ENCODE assay signal across 1 cellular context in the genomic region with DNA sequence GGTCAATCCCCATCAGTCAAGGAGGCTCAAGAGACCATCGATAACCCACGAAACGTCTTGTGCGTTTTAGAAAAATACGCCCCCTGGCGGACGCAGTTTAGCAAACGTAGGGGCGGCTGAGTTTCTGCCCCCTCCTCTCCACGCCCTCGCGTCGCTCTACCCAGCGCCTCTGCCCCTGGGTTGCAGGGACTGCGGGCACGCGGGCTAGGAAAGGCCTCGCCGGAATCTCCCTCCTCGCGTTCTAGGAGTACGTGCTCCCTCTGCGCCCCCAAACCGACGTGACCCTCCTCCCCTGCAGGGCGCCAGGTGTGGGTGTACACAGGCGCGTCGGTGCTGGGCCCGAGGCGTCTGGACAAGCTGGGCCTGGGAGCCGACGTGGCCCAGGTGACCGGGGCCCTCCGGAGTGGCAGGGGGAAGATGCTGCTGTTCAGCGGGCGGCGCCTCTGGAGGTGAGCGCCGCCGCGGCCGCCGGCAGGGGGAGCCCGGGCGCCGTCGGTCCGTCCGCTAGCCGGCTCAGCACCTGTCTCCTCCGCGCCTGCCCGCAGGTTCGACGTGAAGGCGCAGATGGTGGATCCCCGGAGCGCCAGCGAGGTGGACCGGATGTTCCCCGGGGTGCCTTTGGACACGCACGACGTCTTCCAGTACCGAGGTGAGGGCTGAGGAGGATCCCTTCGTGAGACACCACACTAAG.
TF ChIP-seq lines count a peak whose summit lies in the region.

No MANE protein-coding gene starts in this region.

TF ChIP-seq in GM12878, 131 proteins besides CTCF, POLR2A, EP300 and RAD21 (continued from another document and continues in another):
- TF ChIP-seq, protein P1, sequence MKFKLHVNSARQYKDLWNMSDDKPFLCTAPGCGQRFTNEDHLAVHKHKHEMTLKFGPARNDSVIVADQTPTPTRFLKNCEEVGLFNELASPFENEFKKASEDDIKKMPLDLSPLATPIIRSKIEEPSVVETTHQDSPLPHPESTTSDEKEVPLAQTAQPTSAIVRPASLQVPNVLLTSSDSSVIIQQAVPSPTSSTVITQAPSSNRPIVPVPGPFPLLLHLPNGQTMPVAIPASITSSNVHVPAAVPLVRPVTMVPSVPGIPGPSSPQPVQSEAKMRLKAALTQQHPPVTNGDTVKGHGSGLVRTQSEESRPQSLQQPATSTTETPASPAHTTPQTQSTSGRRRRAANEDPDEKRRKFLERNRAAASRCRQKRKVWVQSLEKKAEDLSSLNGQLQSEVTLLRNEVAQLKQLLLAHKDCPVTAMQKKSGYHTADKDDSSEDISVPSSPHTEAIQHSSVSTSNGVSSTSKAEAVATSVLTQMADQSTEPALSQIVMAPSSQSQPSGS (IDR thresholded peaks at IDR 0.05; ENCODE audit: low read length), result no peak
- TF ChIP-seq ASH2L (IDR thresholded peaks at IDR 0.05; ENCODE audit: borderline replicate concordance, low read depth) (no peak), CHD4 (IDR thresholded peaks at IDR 0.05) (no peak), YBX1 (IDR thresholded peaks at IDR 0.05) (no peak), SMAD1 (IDR thresholded peaks at IDR 0.05; ENCODE audit: low read depth, partially characterized antibody) (no peak), RCOR1 (conservative IDR thresholded peaks at IDR 0.05; ENCODE audit: low read depth, low read length) (0 out of 2 replicates have a peak, but pooled peaks have one; percentile 75), CBX5 (IDR thresholded peaks at IDR 0.05; ENCODE audit: low read depth) (no peak), BMI1 (IDR thresholded peaks at IDR 0.05; ENCODE audit: borderline replicate concordance) (no peak), NFXL1 (IDR thresholded peaks at IDR 0.05; ENCODE audit: borderline replicate concordance) (peak; percentile 82; the same call in 1 of the 2 replicates), SMARCA5 (IDR thresholded peaks at IDR 0.05) (peak; percentile 74; the same call in 1 of the 2 replicates), GABPA (IDR thresholded peaks at IDR 0.05; ENCODE audit: low read depth) (no peak), POLR2AphosphoS5 (IDR thresholded peaks at IDR 0.05; ENCODE audit: low read length) (no peak), ATF7 (IDR thresholded peaks at IDR 0.05; ENCODE audit: low read depth) (no peak), SIX5 (IDR thresholded peaks at IDR 0.05; ENCODE audit: low read depth, low read length, severe bottlenecking) (no peak), CREB1 (IDR thresholded peaks at IDR 0.05; ENCODE audit: low read depth) (no peak), NBN (IDR thresholded peaks at IDR 0.05) (no peak), ZSCAN29 (IDR thresholded peaks at IDR 0.05) (no peak), PAX5 (IDR thresholded peaks at IDR 0.05; ENCODE audit: borderline replicate concordance, low read depth, low read length) (no peak), NR2C1 (IDR thresholded peaks at IDR 0.05) (no peak), BACH1 (IDR thresholded peaks at IDR 0.05; ENCODE audit: borderline replicate concordance) (no peak), GATAD2B (conservative IDR thresholded peaks at IDR 0.05; ENCODE audit: low read depth) (peak; percentile 73; the same call in 1 of the 2 replicates), RBBP5 (conservative IDR thresholded peaks at IDR 0.05) (no peak)
- TF ChIP-seq, protein P2, sequence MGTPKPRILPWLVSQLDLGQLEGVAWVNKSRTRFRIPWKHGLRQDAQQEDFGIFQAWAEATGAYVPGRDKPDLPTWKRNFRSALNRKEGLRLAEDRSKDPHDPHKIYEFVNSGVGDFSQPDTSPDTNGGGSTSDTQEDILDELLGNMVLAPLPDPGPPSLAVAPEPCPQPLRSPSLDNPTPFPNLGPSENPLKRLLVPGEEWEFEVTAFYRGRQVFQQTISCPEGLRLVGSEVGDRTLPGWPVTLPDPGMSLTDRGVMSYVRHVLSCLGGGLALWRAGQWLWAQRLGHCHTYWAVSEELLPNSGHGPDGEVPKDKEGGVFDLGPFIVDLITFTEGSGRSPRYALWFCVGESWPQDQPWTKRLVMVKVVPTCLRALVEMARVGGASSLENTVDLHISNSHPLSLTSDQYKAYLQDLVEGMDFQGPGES (IDR thresholded peaks at IDR 0.05), result no peak
- TF ChIP-seq, protein P3, sequence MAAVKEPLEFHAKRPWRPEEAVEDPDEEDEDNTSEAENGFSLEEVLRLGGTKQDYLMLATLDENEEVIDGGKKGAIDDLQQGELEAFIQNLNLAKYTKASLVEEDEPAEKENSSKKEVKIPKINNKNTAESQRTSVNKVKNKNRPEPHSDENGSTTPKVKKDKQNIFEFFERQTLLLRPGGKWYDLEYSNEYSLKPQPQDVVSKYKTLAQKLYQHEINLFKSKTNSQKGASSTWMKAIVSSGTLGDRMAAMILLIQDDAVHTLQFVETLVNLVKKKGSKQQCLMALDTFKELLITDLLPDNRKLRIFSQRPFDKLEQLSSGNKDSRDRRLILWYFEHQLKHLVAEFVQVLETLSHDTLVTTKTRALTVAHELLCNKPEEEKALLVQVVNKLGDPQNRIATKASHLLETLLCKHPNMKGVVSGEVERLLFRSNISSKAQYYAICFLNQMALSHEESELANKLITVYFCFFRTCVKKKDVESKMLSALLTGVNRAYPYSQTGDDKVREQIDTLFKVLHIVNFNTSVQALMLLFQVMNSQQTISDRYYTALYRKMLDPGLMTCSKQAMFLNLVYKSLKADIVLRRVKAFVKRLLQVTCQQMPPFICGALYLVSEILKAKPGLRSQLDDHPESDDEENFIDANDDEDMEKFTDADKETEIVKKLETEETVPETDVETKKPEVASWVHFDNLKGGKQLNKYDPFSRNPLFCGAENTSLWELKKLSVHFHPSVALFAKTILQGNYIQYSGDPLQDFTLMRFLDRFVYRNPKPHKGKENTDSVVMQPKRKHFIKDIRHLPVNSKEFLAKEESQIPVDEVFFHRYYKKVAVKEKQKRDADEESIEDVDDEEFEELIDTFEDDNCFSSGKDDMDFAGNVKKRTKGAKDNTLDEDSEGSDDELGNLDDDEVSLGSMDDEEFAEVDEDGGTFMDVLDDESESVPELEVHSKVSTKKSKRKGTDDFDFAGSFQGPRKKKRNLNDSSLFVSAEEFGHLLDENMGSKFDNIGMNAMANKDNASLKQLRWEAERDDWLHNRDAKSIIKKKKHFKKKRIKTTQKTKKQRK (IDR thresholded peaks at IDR 0.05; ENCODE audit: low read depth, low read length), result no peak
- TF ChIP-seq, protein P4, sequence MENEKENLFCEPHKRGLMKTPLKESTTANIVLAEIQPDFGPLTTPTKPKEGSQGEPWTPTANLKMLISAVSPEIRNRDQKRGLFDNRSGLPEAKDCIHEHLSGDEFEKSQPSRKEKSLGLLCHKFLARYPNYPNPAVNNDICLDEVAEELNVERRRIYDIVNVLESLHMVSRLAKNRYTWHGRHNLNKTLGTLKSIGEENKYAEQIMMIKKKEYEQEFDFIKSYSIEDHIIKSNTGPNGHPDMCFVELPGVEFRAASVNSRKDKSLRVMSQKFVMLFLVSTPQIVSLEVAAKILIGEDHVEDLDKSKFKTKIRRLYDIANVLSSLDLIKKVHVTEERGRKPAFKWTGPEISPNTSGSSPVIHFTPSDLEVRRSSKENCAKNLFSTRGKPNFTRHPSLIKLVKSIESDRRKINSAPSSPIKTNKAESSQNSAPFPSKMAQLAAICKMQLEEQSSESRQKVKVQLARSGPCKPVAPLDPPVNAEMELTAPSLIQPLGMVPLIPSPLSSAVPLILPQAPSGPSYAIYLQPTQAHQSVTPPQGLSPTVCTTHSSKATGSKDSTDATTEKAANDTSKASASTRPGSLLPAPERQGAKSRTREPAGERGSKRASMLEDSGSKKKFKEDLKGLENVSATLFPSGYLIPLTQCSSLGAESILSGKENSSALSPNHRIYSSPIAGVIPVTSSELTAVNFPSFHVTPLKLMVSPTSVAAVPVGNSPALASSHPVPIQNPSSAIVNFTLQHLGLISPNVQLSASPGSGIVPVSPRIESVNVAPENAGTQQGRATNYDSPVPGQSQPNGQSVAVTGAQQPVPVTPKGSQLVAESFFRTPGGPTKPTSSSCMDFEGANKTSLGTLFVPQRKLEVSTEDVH (IDR thresholded peaks at IDR 0.05; ENCODE audit: low read depth, partially characterized antibody), result no peak
- TF ChIP-seq, protein P5, sequence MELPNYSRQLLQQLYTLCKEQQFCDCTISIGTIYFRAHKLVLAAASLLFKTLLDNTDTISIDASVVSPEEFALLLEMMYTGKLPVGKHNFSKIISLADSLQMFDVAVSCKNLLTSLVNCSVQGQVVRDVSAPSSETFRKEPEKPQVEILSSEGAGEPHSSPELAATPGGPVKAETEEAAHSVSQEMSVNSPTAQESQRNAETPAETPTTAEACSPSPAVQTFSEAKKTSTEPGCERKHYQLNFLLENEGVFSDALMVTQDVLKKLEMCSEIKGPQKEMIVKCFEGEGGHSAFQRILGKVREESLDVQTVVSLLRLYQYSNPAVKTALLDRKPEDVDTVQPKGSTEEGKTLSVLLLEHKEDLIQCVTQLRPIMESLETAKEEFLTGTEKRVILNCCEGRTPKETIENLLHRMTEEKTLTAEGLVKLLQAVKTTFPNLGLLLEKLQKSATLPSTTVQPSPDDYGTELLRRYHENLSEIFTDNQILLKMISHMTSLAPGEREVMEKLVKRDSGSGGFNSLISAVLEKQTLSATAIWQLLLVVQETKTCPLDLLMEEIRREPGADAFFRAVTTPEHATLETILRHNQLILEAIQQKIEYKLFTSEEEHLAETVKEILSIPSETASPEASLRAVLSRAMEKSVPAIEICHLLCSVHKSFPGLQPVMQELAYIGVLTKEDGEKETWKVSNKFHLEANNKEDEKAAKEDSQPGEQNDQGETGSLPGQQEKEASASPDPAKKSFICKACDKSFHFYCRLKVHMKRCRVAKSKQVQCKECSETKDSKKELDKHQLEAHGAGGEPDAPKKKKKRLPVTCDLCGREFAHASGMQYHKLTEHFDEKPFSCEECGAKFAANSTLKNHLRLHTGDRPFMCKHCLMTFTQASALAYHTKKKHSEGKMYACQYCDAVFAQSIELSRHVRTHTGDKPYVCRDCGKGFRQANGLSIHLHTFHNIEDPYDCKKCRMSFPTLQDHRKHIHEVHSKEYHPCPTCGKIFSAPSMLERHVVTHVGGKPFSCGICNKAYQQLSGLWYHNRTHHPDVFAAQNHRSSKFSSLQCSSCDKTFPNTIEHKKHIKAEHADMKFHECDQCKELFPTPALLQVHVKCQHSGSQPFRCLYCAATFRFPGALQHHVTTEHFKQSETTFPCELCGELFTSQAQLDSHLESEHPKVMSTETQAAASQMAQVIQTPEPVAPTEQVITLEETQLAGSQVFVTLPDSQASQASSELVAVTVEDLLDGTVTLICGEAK (IDR thresholded peaks at IDR 0.05; ENCODE audit: borderline replicate concordance), result no peak
- TF ChIP-seq, protein P6, sequence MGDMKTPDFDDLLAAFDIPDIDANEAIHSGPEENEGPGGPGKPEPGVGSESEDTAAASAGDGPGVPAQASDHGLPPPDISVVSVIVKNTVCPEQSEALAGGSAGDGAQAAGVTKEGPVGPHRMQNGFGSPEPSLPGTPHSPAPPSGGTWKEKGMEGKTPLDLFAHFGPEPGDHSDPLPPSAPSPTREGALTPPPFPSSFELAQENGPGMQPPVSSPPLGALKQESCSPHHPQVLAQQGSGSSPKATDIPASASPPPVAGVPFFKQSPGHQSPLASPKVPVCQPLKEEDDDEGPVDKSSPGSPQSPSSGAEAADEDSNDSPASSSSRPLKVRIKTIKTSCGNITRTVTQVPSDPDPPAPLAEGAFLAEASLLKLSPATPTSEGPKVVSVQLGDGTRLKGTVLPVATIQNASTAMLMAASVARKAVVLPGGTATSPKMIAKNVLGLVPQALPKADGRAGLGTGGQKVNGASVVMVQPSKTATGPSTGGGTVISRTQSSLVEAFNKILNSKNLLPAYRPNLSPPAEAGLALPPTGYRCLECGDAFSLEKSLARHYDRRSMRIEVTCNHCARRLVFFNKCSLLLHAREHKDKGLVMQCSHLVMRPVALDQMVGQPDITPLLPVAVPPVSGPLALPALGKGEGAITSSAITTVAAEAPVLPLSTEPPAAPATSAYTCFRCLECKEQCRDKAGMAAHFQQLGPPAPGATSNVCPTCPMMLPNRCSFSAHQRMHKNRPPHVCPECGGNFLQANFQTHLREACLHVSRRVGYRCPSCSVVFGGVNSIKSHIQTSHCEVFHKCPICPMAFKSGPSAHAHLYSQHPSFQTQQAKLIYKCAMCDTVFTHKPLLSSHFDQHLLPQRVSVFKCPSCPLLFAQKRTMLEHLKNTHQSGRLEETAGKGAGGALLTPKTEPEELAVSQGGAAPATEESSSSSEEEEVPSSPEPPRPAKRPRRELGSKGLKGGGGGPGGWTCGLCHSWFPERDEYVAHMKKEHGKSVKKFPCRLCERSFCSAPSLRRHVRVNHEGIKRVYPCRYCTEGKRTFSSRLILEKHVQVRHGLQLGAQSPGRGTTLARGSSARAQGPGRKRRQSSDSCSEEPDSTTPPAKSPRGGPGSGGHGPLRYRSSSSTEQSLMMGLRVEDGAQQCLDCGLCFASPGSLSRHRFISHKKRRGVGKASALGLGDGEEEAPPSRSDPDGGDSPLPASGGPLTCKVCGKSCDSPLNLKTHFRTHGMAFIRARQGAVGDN (IDR thresholded peaks at IDR 0.05), result no peak
- TF ChIP-seq, protein P7, sequence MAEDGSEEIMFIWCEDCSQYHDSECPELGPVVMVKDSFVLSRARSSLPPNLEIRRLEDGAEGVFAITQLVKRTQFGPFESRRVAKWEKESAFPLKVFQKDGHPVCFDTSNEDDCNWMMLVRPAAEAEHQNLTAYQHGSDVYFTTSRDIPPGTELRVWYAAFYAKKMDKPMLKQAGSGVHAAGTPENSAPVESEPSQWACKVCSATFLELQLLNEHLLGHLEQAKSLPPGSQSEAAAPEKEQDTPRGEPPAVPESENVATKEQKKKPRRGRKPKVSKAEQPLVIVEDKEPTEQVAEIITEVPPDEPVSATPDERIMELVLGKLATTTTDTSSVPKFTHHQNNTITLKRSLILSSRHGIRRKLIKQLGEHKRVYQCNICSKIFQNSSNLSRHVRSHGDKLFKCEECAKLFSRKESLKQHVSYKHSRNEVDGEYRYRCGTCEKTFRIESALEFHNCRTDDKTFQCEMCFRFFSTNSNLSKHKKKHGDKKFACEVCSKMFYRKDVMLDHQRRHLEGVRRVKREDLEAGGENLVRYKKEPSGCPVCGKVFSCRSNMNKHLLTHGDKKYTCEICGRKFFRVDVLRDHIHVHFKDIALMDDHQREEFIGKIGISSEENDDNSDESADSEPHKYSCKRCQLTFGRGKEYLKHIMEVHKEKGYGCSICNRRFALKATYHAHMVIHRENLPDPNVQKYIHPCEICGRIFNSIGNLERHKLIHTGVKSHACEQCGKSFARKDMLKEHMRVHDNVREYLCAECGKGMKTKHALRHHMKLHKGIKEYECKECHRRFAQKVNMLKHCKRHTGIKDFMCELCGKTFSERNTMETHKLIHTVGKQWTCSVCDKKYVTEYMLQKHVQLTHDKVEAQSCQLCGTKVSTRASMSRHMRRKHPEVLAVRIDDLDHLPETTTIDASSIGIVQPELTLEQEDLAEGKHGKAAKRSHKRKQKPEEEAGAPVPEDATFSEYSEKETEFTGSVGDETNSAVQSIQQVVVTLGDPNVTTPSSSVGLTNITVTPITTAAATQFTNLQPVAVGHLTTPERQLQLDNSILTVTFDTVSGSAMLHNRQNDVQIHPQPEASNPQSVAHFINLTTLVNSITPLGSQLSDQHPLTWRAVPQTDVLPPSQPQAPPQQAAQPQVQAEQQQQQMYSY (CRISPR knock-in tag; IDR thresholded peaks at IDR 0.05), result no peak
